ENCODE assay signal across 21 cellular contexts in genomic region chr9:14351206-14351605, GRCh38. TPM values are rescaled to one million over a fixed set of nuclear protein-coding genes. Genes with fewer than 3 reads are reported as not detected.
DNase-seq lines count a peak whose midpoint lies in the region; ATAC-seq, FAIRE-seq and TF ChIP-seq lines count a peak whose summit lies in the region.
"Had no signal": no experiment of that assay in that cellular context is flagged by ENCODE, and none has a peak within 500 bp of the region (broad histone marks: within the 10 kb centered on the region; RNA-seq: fewer than 3 reads in every experiment).

No MANE protein-coding gene starts in this region.

- in situ Hi-C loops in GM13977 (cut with MboI; ENCODE audit: low pct_unique_long_range_greater_than_20kb, low sequenced_read_pairs, unreplicated experiment), result loop anchor here (10.0 kb wide), 1 partner anchor 926 kb away; no protein-coding TSS in a partner anchor

- H3K9ac ChIP-seq in H1 (replicated peaks in 1 of 4; ENCODE audit: extremely low read depth in 1 of 4, low read depth in 3 of 4, low read length in 3 of 4) (no peak overlapping the region), keratinocyte (ENCODE audit: control insufficient read depth, extremely low read depth, insufficient read depth, low read length) (no peak overlapping the region)

- no peak overlapping the region; the same call in 1 of the 2 replicates for H2BK15ac ChIP-seq in H1 (ENCODE audit: low read length)

- DNase-seq in MG63 (peak; percentile 87), H1 (ENCODE audit: low read depth in 1 of 2, low spot score in 2 of 2) (no peak), keratinocyte (ENCODE audit: low read depth, low spot score) (no peak), superior temporal gyrus (ENCODE audit: extremely low spot score) (peak; percentile 32), GM13977 (ENCODE audit: low spot score) (no peak), NCI-H2227 treated with DMSO at 0.1 percent for 48 hours (lab: John Stamatoyannopoulos, UW) (no peak)
- no peak for DNase-seq in activated effector memory CD4-positive, alpha-beta T cell treated with Interleukin-2 at 50 U/mL for 16 hours
- DNase-seq: activated CD4-positive, alpha-beta T cell treated with anti-CD3 and anti-CD28 coated beads for 36 hours; activated T-cell treated with anti-CD3 and anti-CD28 coated beads, Interleukin-2, amount 50 U/mL, for 24 hours; AML-193; DND-41; kidney glomerular epithelial cell; NCI-H1048; NCI-H510A treated with DMSO at 0.1 percent for 48 hours; T-cell; testis had no signal

- no peak overlapping the region for H3K27ac ChIP-seq in H1 (ENCODE audit: low read depth, low read length)
- peak overlapping the region; percentile 4 for H3K27ac ChIP-seq in keratinocyte (ENCODE audit: control insufficient read depth, insufficient read depth, low read length)
- H3K27ac ChIP-seq: testis had no signal

- no peak overlapping the region for H3K4ac ChIP-seq in H1 (replicated peaks; ENCODE audit: insufficient read length, low read depth, low read length)

- no peak overlapping the region for H4K91ac ChIP-seq in H1 (replicated peaks; ENCODE audit: insufficient read length, low read length)

- TF ChIP-seq POLR2A in H1 (IDR thresholded peaks at IDR 0.05; ENCODE audit: control extremely low read depth in 1 of 2, low read depth in 2 of 2, low read length in 2 of 2), result no peak

- no peak overlapping the region; the same call in 1 of the 2 replicates for H2AK5ac ChIP-seq in H1 (ENCODE audit: low read depth, low read length)

- H4K8ac ChIP-seq in H1 (ENCODE audit: extremely low read depth, insufficient read depth, low read length), result no peak overlapping the region

- H3K23me2 ChIP-seq in H1 (ENCODE audit: low read depth, low read length), result peaks cover 29% of the 10 kb centered on the region

- TF ChIP-seq CTCF in H1 (IDR thresholded peaks at IDR 0.05; ENCODE audit: control extremely low read depth in 1 of 3, insufficient read depth in 1 of 3, low read depth in 1 of 3, low read length in 3 of 3) (no peak), keratinocyte (optimal IDR thresholded peaks at IDR 0.05 in 1 of 3, IDR thresholded peaks at IDR 0.05 in 1 of 3, conservative IDR thresholded peaks at IDR 0.05 in 1 of 3; ENCODE audit: extremely low read depth in 1 of 3, insufficient read depth in 2 of 3, low read length in 3 of 3) (no peak), GM13977 (IDR thresholded peaks at IDR 0.05; ENCODE audit: extremely low read depth, insufficient read depth, missing control alignments) (no peak)

- no peak overlapping the region for H2BK20ac ChIP-seq in H1 (ENCODE audit: low read length)

- H3K4me3 ChIP-seq in MG63 (no peak overlapping the region), H1 (ENCODE audit: extremely low read depth in 1 of 4, insufficient read depth in 2 of 4, low read depth in 3 of 4, low read length in 4 of 4) (no peak overlapping the region), keratinocyte (ENCODE audit: control insufficient read depth in 2 of 3, extremely low read depth in 1 of 3, insufficient read depth in 2 of 3, low read depth in 1 of 3, low read length in 3 of 3) (no peak overlapping the region)
- H3K4me3 ChIP-seq: smooth muscle cell, testis had no signal

- H3K9me1 ChIP-seq in keratinocyte (ENCODE audit: control insufficient read depth, extremely low read depth, insufficient read depth, low read length), result no peaks in the 10 kb centered on the region

- peaks cover 0 to 2% of the 10 kb centered on the region in 2 experiments for H4K20me1 ChIP-seq in H1 (replicated peaks in 1 of 2; ENCODE audit: control insufficient read depth in 1 of 2, insufficient read depth in 2 of 2, low read length in 2 of 2)
- no peaks in the 10 kb centered on the region for H4K20me1 ChIP-seq in keratinocyte (ENCODE audit: control insufficient read depth, extremely low read depth, insufficient read depth, low read length)

- H3K56ac ChIP-seq in H1 (replicated peaks; ENCODE audit: insufficient read length, low read depth, low read length), result no peak overlapping the region

- H3K4me1 ChIP-seq in H1 (replicated peaks in 1 of 4; ENCODE audit: control insufficient read depth in 3 of 4, insufficient read depth in 4 of 4, low read length in 3 of 4) (peaks cover 7 to 17% (median 14%) of the 10 kb centered on the region in 4 experiments), keratinocyte (ENCODE audit: control insufficient read depth, extremely low read depth, insufficient read depth, low read length) (peaks cover 58% of the 10 kb centered on the region)

- H4K5ac ChIP-seq in H1 (ENCODE audit: insufficient read length, low read depth, low read length), result no peak overlapping the region

- WGBS in H1 (ENCODE audit: extremely low coverage in 1 of 2, insufficient coverage in 1 of 2, insufficient read length in 1 of 2, insufficient replicate concordance in 2 of 2, low coverage in 1 of 2, low lambda C conversion rate in 2 of 2, missing lambda C conversion rate in 1 of 2), 2 experiments, result 68% methylated on average over 5 of the region's 5 CpGs; no CpG with 5 or more reads in 1 of the 2 experiments

- no peak overlapping the region for H2BK5ac ChIP-seq in H1 (ENCODE audit: low read depth, low read length)

- no peak overlapping the region for H2AFZ ChIP-seq in H1 (ENCODE audit: low read length)
- H2AFZ ChIP-seq in keratinocyte (ENCODE audit: control insufficient read depth, low read length), result no peak overlapping the region

- no peak for TF ChIP-seq RAD21 in H1 (IDR thresholded peaks at IDR 0.05 in 1 of 2, conservative IDR thresholded peaks at IDR 0.05 in 1 of 2; ENCODE audit: low read depth in 2 of 2, low read length in 2 of 2)

- no peaks in the 10 kb centered on the region for H3K79me1 ChIP-seq in H1 (ENCODE audit: low read depth, low read length)

- H3K79me2 ChIP-seq in H1 (ENCODE audit: control insufficient read depth in 1 of 2, insufficient read depth in 2 of 2, low read length in 2 of 2) (no peaks in the 10 kb centered on the region), keratinocyte (ENCODE audit: control insufficient read depth, insufficient read depth, low read length) (no peaks in the 10 kb centered on the region)

- no peak for ATAC-seq in GM18873 (IDR thresholded peaks at IDR 0.05; ENCODE audit: low FRiP score, unreplicated experiment)
- ATAC-seq: activated CD4-positive, alpha-beta T cell treated with anti-CD3 and anti-CD28 coated beads for 36 hours; HepG2; Panc1; T-cell had no signal

- no peak overlapping the region for H3K18ac ChIP-seq in H1 (ENCODE audit: extremely low read depth, low read length)

- 0 out of 2 replicates have a peak overlapping the region, but pooled peaks have one; percentile 71 for H2BK12ac ChIP-seq in H1 (ENCODE audit: low read depth, low read length)

- H3K23ac ChIP-seq in H1 (ENCODE audit: insufficient read length), result no peak overlapping the region

- H3K9me3 ChIP-seq in MG63 (no peaks in the 10 kb centered on the region), H1 (ENCODE audit: insufficient read depth in 2 of 2, low read depth in 1 of 2, low read length in 1 of 2) (no peaks in the 10 kb centered on the region), keratinocyte (ENCODE audit: control insufficient read depth, low read depth, low read length) (no peaks in the 10 kb centered on the region)
- H3K9me3 ChIP-seq: testis had no signal

- FAIRE-seq in H1 (lab: Jason Lieb, UNC), result no peak
- FAIRE-seq in keratinocyte (lab: Jason Lieb, UNC), result peak; percentile 66
- FAIRE-seq: frontal cortex, HepG2 had no signal

- POLR2A ChIA-PET in H1 (lab: Charles Lee; ENCODE audit: partially characterized antibody), result interaction anchor here (1.2 kb wide), 1 partner anchor 35 kb away, joined by 4 read pairs; no protein-coding TSS in a partner anchor

- H3K36me3 ChIP-seq in MG63 (no peaks in the 10 kb centered on the region), H1 (ENCODE audit: control insufficient read depth in 2 of 4, insufficient read depth in 4 of 4, low read length in 3 of 4) (no peaks in the 10 kb centered on the region), keratinocyte (ENCODE audit: control insufficient read depth in 2 of 2, extremely low read depth in 1 of 2, insufficient read depth in 2 of 2, low read length in 2 of 2) (no peaks in the 10 kb centered on the region)

- no peak overlapping the region for H3K14ac ChIP-seq in H1 (ENCODE audit: insufficient read length)

- H3K4me2 ChIP-seq in H1 (ENCODE audit: insufficient read depth in 1 of 2, low read depth in 2 of 2, low read length in 2 of 2), result peak overlapping the region in 1 of 2 experiments; percentile 93; a peak in 2 of 4 replicates
- H3K4me2 ChIP-seq in keratinocyte (ENCODE audit: control insufficient read depth, extremely low read depth, insufficient read depth, low read depth, low read length), result peak overlapping the region; percentile 89
- H3K4me2 ChIP-seq: smooth muscle cell had no signal

- H2BK120ac ChIP-seq in H1 (replicated peaks; ENCODE audit: low read depth, low read length), result no peak overlapping the region

- H3K27me3 ChIP-seq in MG63 (peaks cover 42% of the 10 kb centered on the region), H1 (replicated peaks in 1 of 4; ENCODE audit: control insufficient read depth in 3 of 4, extremely low read depth in 1 of 4, insufficient read depth in 3 of 4, low read length in 3 of 4) (peaks cover 28 to 70% (median 57%) of the 10 kb centered on the region in 4 experiments), keratinocyte (ENCODE audit: control insufficient read depth, extremely low read depth, insufficient read depth, low read length) (peaks cover 40% of the 10 kb centered on the region)
- H3K27me3 ChIP-seq: testis had no signal

- no peak for TF ChIP-seq EP300 in H1 (IDR thresholded peaks at IDR 0.05; ENCODE audit: borderline replicate concordance in 1 of 2, low read depth in 2 of 2, low read length in 2 of 2)

- dilution Hi-C loops in keratinocyte (cut with MboI; ENCODE audit: extremely low pct_ligation_motif_present, low sequenced_read_pairs), result no loop called here

- CTCF ChIA-PET in H1 (lab: Charles Lee; ENCODE audit: partially characterized antibody), result interaction anchor here (0.6 to 4.7 kb wide), 8 partner anchors 44 to 922 kb away, joined by 3 to 31 read pairs (median 4); no protein-coding TSS in a partner anchor

RNA-seq across cellular contexts. Expression of gene NFIB, which starts 37.3 kb away (rescaled TPM):
- total RNA-seq in MG63 (2014; rRNA removed; shearing (Covaris generic); ENCODE audit: low replicate concordance), result 47.3 and 62.1 TPM in 2 replicates
- total RNA-seq in H1 (2021; fragmentation: NEBNext Ultra II Directional; extraction: Animal tissue kit (Norgen Biotek cat#: 25700)), result 11.6 and 13.1 TPM in 2 replicates
- polyA plus RNA-seq in H1 (2011; rRNA removed) (2.1 and 2.6 TPM in 2 replicates), keratinocyte (3.6 to 23.1 TPM (median 8.9 TPM) in 3 replicates)
- 2.1 TPM for polyA plus RNA-seq in H1 (2011; cell fraction: cytosol; rRNA removed)
- 14.2 TPM for polyA plus RNA-seq in H1 (2011; cell fraction: nucleus; rRNA removed)
- 3.8 to 6.3 TPM (median 4.5 TPM) in 4 replicates for polyA plus RNA-seq in H1 (2012, experiment 1 of 2)
- 0.62 TPM for polyA plus RNA-seq in H1 (2012, experiment 2 of 2)
- 5.5 TPM for polyA plus RNA-seq in H1 (2013, experiment 1 of 2)
- 4.7 TPM for polyA plus RNA-seq in H1 (2013, experiment 2 of 2)
- polyA minus RNA-seq in H1 (2011; rRNA and poly(A)+ RNA removed), result 25.7 and 40.9 TPM in 2 replicates
- 4.4 TPM for polyA minus RNA-seq in H1 (2011; cell fraction: cytosol; rRNA and poly(A)+ RNA removed)
- 54.6 TPM for polyA minus RNA-seq in H1 (2011; cell fraction: nucleus; rRNA and poly(A)+ RNA removed)
- polyA plus RNA-seq in keratinocyte (2011; ENCODE audit: low read depth), result 12.3 TPM
- 7.3 and 10.7 TPM in 2 replicates for polyA plus RNA-seq in keratinocyte (2011; cell fraction: cytosol; rRNA removed)
- 25.9 and 27.8 TPM in 2 replicates for polyA plus RNA-seq in keratinocyte (2011; cell fraction: nucleus; rRNA removed)
- polyA plus RNA-seq in keratinocyte (2012; ENCODE audit: low replicate concordance), result 9.5 and 16.1 TPM in 2 replicates
- polyA minus RNA-seq in keratinocyte, result 18.4 to 56.7 TPM (median 39.1 TPM) in 3 replicates
- polyA minus RNA-seq in keratinocyte (2011; cell fraction: cytosol; rRNA and poly(A)+ RNA removed), result 9.4 TPM
- polyA minus RNA-seq in keratinocyte (2011; cell fraction: nucleus; rRNA and poly(A)+ RNA removed), result 19.2 and 58.1 TPM in 2 replicates
- total RNA-seq: activated CD4-positive, alpha-beta T cell treated with anti-CD3 and anti-CD28 coated beads for 36 hours had no signal

Comparison
In these comparisons a context has a peak if more than half of its experiments do, and no peak if none do; other contexts are left out.
1. DNase-seq: peak in MG63 (single experiment) and superior temporal gyrus (single experiment); none in H1 (0 of 2), keratinocyte (single experiment), GM13977 (single experiment), NCI-H2227 treated with DMSO at 0.1 percent for 48 hours (single experiment) and activated effector memory CD4-positive, alpha-beta T cell treated with Interleukin-2 at 50 U/mL for 16 hours (single experiment).